ENCODE assay signal across 8 cellular contexts in the genomic region with DNA sequence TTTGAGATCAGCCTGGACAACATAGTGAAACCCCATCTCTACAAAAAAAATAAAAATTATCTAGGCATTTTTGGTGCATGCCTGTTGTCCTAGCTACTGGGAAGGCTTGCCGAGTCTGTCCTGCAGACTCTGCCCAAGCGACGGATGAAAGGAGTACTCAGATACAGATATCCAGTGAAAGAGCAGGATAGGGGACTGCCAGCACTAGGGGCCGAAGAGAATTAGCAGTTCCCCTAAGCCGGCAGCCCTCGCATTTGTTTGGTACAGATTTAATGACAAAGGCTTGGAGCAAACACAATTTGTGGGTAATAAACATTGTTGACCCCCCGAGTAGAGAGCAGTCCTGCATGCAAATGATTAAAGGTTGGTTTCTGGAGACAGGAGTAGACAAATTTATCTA.
"Had no signal": no experiment of that assay in that cellular context is flagged by ENCODE, and none has a peak within 500 bp of the region (broad histone marks: within the 10 kb centered on the region; RNA-seq: fewer than 3 reads in every experiment).

No MANE protein-coding gene starts in this region.

- H3K4me3 ChIP-seq: GM12878 had no signal

- ATAC-seq: GM12878 had no signal

- FAIRE-seq: G401.6, GM12878, GM12891, GM12892, GM18507, GM19239 had no signal

- DNase-seq: GDM1, GF-D8 had no signal
